1 cellular context compared by ENCODE assay signal in the genomic region with DNA sequence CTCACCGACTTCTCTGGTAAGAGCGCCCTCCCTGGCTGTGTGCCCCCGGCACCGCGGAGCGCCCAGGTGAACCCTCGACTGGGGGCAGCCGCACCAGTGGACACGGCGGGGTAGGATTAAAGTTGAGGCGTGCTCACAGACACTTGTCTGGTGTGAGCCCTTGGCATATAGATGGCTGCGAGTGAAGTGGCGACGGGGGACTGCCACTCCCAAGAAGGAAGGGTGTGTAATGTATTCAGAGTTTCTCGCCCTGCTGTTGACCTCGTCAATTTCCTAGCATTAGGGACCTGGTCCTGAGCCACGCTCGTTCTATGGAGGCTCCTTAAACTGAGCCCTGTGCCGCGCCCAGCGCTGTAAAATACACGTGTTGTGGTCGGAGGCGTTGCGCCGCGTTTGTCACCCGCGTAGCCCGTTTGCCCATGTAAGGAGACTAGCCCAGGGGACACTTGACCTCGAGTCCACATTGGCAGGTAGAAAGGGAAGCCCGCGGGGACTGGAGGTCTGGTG.
TF ChIP-seq lines count a peak whose summit lies in the region.

No MANE protein-coding gene starts in this region.

TF ChIP-seq in IMR-90, 13 proteins besides CTCF, POLR2A, EP300 and RAD21 (continued from another document):
- TF ChIP-seq, protein P1, sequence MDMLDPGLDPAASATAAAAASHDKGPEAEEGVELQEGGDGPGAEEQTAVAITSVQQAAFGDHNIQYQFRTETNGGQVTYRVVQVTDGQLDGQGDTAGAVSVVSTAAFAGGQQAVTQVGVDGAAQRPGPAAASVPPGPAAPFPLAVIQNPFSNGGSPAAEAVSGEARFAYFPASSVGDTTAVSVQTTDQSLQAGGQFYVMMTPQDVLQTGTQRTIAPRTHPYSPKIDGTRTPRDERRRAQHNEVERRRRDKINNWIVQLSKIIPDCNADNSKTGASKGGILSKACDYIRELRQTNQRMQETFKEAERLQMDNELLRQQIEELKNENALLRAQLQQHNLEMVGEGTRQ (IDR thresholded peaks at IDR 0.05; ENCODE audit: low read depth, low read length), result no peak
- no peak for TF ChIP-seq RCOR1 (IDR thresholded peaks at IDR 0.05; ENCODE audit: insufficient replicate concordance, low read length)
TF ChIP-seq in IMR-90: peak in this region for 0.
